Comparison of ENCODE assay signal across 32 cellular contexts in the genomic region with DNA sequence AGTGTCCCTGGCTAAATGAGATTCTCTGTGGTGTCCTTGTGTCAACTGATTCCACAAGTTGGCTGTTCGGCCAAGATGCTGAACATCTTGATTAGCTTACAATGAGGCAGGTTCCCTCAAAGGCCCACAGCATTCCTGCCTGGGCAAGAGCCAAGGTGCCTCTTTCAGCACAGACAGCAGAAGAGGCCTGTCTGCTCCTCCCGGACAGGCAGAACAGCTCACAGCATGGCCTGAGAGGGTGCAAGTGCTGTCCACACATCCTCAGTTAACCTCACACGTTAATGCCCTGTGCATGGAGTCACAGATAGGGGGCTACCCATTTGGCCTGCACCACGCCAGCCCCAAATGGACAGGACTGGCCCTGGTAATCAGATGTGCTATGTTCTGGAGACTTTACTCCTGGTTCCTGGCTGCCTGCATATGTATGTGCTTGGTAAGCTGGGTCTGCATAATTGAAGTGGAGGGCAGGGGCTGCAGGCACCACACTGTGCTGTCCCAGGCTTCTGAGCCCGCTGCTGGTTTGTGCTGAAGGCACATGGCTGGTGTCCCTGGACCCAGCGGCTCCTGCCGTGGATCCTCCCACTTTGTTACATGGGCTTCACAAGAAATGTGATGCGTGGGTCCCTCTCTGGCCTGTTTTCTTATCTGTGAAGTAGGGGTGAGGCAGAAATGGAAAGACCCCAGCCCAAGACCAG. TPM values are rescaled to one million over a fixed set of nuclear protein-coding genes. Genes with fewer than 3 reads are reported as not detected.
A peak's percentile ranks its signal among the peaks of the same experiment; 100 is the strongest.
DNase-seq lines count a peak whose midpoint lies in the region; ATAC-seq and TF ChIP-seq lines count a peak whose summit lies in the region.
"Had no signal": no experiment of that assay in that cellular context is flagged by ENCODE, and none has a peak within 500 bp of the region (broad histone marks: within the 10 kb centered on the region; RNA-seq: fewer than 3 reads in every experiment).

No MANE protein-coding gene starts in this region.

- no peaks in the 10 kb centered on the region for H3K9me3 Mint-ChIP-seq in activated CD4-positive, alpha-beta T cell treated with anti-CD3 and anti-CD28 coated beads, Interleukin-2, amount 10 ng/mL, durations not matched to agents 24 days and 14 days
- no peaks in the 10 kb centered on the region for H3K9me3 Mint-ChIP-seq in activated T-helper 17 cell treated with anti-CD3 and anti-CD28 coated beads, Interleukin-2, amount 50 U/mL, for 72 hours
- H3K9me3 Mint-ChIP-seq: activated naive CD4-positive, alpha-beta T cell treated with anti-CD3 and anti-CD28 coated beads for 36 hours; CD8-positive, alpha-beta T cell; naive thymus-derived CD4-positive, alpha-beta T cell had no signal

- H3K36me3 ChIP-seq in KMS-11 (ENCODE audit: insufficient read depth) (no peaks in the 10 kb centered on the region), spleen (no peaks in the 10 kb centered on the region), esophagus squamous epithelium (no peaks in the 10 kb centered on the region)
- H3K36me3 ChIP-seq: suprapubic skin, upper lobe of left lung had no signal

- H3K4me2 ChIP-seq in KMS-11 = peak overlapping the region; percentile 72
- H3K4me2 ChIP-seq: A549 had no signal

- DNase-seq in activated CD4-positive, alpha-beta T cell treated with anti-CD3 and anti-CD28 coated beads, Interleukin-2, amount 10 ng/mL, durations not matched to agents 24 days and 14 days = no peak
- no peak for DNase-seq in activated CD4-positive, alpha-beta T cell treated with anti-CD3 and anti-CD28 coated beads for 4 hours
- DNase-seq in spleen = peak; percentile 62
- DNase-seq in cerebellar cortex (ENCODE audit: low spot score) = no peak
- no peak for DNase-seq in esophagus squamous epithelium (lab: John Stamatoyannopoulos, UW)
- DNase-seq in cortex of kidney (lab: John Stamatoyannopoulos, UW) = no peak
- DNase-seq: AML-193; CD8-positive, alpha-beta T cell; GM23248; hippocampal formation; MV-4-11; naive thymus-derived CD4-positive, alpha-beta T cell; NCI-H1436 treated with DMSO at 0.1 percent for 48 hours; NCI-H2107; NCI-H748 treated with DMSO at 0.1 percent for 48 hours; nucleus accumbens; Right ventricle myocardium superior; stimulated activated CD4-positive, alpha-beta T cell treated with anti-CD3 and anti-CD28 coated beads, Interleukin-12 subunit alpha, Interleukin-12 subunit beta, amount 100 ng/mL, for 4 hours; upper lobe of left lung had no signal

- H3K9me3 ChIP-seq in spleen (no peaks in the 10 kb centered on the region), esophagus squamous epithelium (no peaks in the 10 kb centered on the region)
- H3K9me3 ChIP-seq: A549, psoas muscle, suprapubic skin, upper lobe of left lung had no signal

- TF ChIP-seq POLR2A in spleen (IDR thresholded peaks at IDR 0.05) = no peak
- TF ChIP-seq POLR2A in esophagus squamous epithelium (IDR thresholded peaks at IDR 0.05) = no peak

- no peaks in the 10 kb centered on the region for H3K79me2 ChIP-seq in KMS-11 (ENCODE audit: insufficient read depth, low read depth)

- H3K4me3 ChIP-seq in KMS-11 (IDR thresholded peaks at IDR 0.05; ENCODE audit: insufficient read depth, low read depth, low read length) (no peak overlapping the region), spleen (no peak overlapping the region), esophagus squamous epithelium (no peak overlapping the region)
- H3K4me3 ChIP-seq: A549, GM23248, lung, psoas muscle, suprapubic skin, upper lobe of left lung had no signal

- H3K27ac ChIP-seq in KMS-11 (peak overlapping the region; percentile 63; the same call in 1 of the 2 replicates), spleen (no peak overlapping the region), esophagus squamous epithelium (no peak overlapping the region)
- H3K27ac ChIP-seq: A549, GM23248, psoas muscle, suprapubic skin, upper lobe of left lung had no signal

- H4K20me1 ChIP-seq in KMS-11 (ENCODE audit: insufficient read depth) = no peaks in the 10 kb centered on the region

- 0 out of 2 replicates have a peak overlapping the region, but pooled peaks have one; percentile 47 for H2AFZ ChIP-seq in KMS-11 (ENCODE audit: low read depth)
- H2AFZ ChIP-seq: GM23248 had no signal

- H3K4me1 Mint-ChIP-seq in activated CD4-positive, alpha-beta T cell treated with anti-CD3 and anti-CD28 coated beads, Interleukin-2, amount 10 ng/mL, durations not matched to agents 24 days and 14 days = peaks cover 79% of the 10 kb centered on the region
- H3K4me1 Mint-ChIP-seq in activated T-helper 17 cell treated with anti-CD3 and anti-CD28 coated beads, Interleukin-2, amount 50 U/mL, for 72 hours = peaks cover 37% of the 10 kb centered on the region

- H3K27me3 ChIP-seq in KMS-11 (ENCODE audit: insufficient read depth, low read depth) (no peaks in the 10 kb centered on the region), spleen (replicated peaks in 1 of 7) (no peaks in the 10 kb centered on the region), esophagus squamous epithelium (no peaks in the 10 kb centered on the region)
- H3K27me3 ChIP-seq: suprapubic skin, upper lobe of left lung had no signal

- no peak for ATAC-seq in activated T-helper 17 cell treated with anti-CD3 and anti-CD28 coated beads, Interleukin-2, amount 50 U/mL, for 72 hours (replicated peaks)
- ATAC-seq: A549; CD8-positive, alpha-beta T cell; naive thymus-derived CD4-positive, alpha-beta T cell; Panc1; psoas muscle; sciatic nerve had no signal

- peaks cover 3% of the 10 kb centered on the region for H3K36me3 Mint-ChIP-seq in activated CD4-positive, alpha-beta T cell treated with anti-CD3 and anti-CD28 coated beads, Interleukin-2, amount 10 ng/mL, durations not matched to agents 24 days and 14 days (ENCODE audit: low read depth)
- H3K36me3 Mint-ChIP-seq in activated T-helper 17 cell treated with anti-CD3 and anti-CD28 coated beads, Interleukin-2, amount 50 U/mL, for 72 hours (ENCODE audit: low read depth) = no peaks in the 10 kb centered on the region
- H3K36me3 Mint-ChIP-seq: CD8-positive, alpha-beta T cell had no signal

- peaks cover 45% of the 10 kb centered on the region for H3K4me1 ChIP-seq in KMS-11 (ENCODE audit: low read depth, poor library complexity, severe bottlenecking)
- peaks cover 0 to 14% (median 5%) of the 10 kb centered on the region in 6 donors for H3K4me1 ChIP-seq in spleen
- H3K4me1 ChIP-seq in esophagus squamous epithelium = peaks cover 0 to 13% (median 9%) of the 10 kb centered on the region in 3 donors
- H3K4me1 ChIP-seq: psoas muscle had no signal

- TF ChIP-seq CTCF in KMS-11 (conservative IDR thresholded peaks at IDR 0.05; ENCODE audit: low read depth, low read length) (no peak), spleen (IDR thresholded peaks at IDR 0.05 in 8 of 11, conservative IDR thresholded peaks at IDR 0.05 in 3 of 11) (no peak), esophagus squamous epithelium (IDR thresholded peaks at IDR 0.05) (no peak)

- H3K27me3 Mint-ChIP-seq in activated CD4-positive, alpha-beta T cell treated with anti-CD3 and anti-CD28 coated beads, Interleukin-2, amount 10 ng/mL, durations not matched to agents 24 days and 14 days = no peaks in the 10 kb centered on the region
- H3K27me3 Mint-ChIP-seq in activated T-helper 17 cell treated with anti-CD3 and anti-CD28 coated beads, Interleukin-2, amount 50 U/mL, for 72 hours = no peaks in the 10 kb centered on the region
- H3K27me3 Mint-ChIP-seq: naive thymus-derived CD4-positive, alpha-beta T cell had no signal

- H3K27ac Mint-ChIP-seq in activated CD4-positive, alpha-beta T cell treated with anti-CD3 and anti-CD28 coated beads, Interleukin-2, amount 10 ng/mL, durations not matched to agents 24 days and 14 days = peak overlapping the region; percentile 81
- peak overlapping the region; percentile 76 for H3K27ac Mint-ChIP-seq in activated T-helper 17 cell treated with anti-CD3 and anti-CD28 coated beads, Interleukin-2, amount 50 U/mL, for 72 hours
- H3K27ac Mint-ChIP-seq: activated naive CD4-positive, alpha-beta T cell treated with anti-CD3 and anti-CD28 coated beads for 36 hours; CD8-positive, alpha-beta T cell had no signal

- intact Hi-C loops in activated CD4-positive, alpha-beta T cell treated with anti-CD3 and anti-CD28 coated beads, Interleukin-2, amount 10 ng/mL, durations not matched to agents 24 days and 14 days (cut with micrococcal nuclease) = loop anchor here (1.0 to 2.0 kb wide), 4 partner anchors 7 to 28 kb away; no protein-coding TSS in a partner anchor
- intact Hi-C loops in spleen (cut with DNase I; ENCODE audit: low total_unique reads) (no loop called here), esophagus squamous epithelium (cut with DNase I) (no loop called here)

- H3K4me3 Mint-ChIP-seq in activated CD4-positive, alpha-beta T cell treated with anti-CD3 and anti-CD28 coated beads, Interleukin-2, amount 10 ng/mL, durations not matched to agents 24 days and 14 days = no peak overlapping the region
- H3K4me3 Mint-ChIP-seq in activated T-helper 17 cell treated with anti-CD3 and anti-CD28 coated beads, Interleukin-2, amount 50 U/mL, for 72 hours = peak overlapping the region; percentile 17
- H3K4me3 Mint-ChIP-seq: activated naive CD4-positive, alpha-beta T cell treated with anti-CD3 and anti-CD28 coated beads for 36 hours; CD8-positive, alpha-beta T cell had no signal

- no peak overlapping the region for H3K9ac ChIP-seq in KMS-11
- H3K9ac ChIP-seq: GM23248 had no signal

- WGBS in spleen, 5 donors = 86 to 95% (median 92%) methylated on average over 4 to 8 of the region's 8 CpGs
- 71 to 78% methylated on average over 1 to 7 of the region's 8 CpGs for WGBS in esophagus squamous epithelium, 2 donors

RNA-seq across cellular contexts. Expression of a gene that starts 8.9 kb away (rescaled TPM):
- total RNA-seq in activated CD4-positive, alpha-beta T cell treated with anti-CD3 and anti-CD28 coated beads, Interleukin-2, amount 10 ng/mL, durations not matched to agents 24 days and 14 days = 1,084 and 1,122 TPM in 2 replicates
- 100 to 1,000 TPM in 1 of 2 donors, 10 to 100 TPM in 1; 14.6 to 159 TPM for total RNA-seq in activated T-helper 17 cell treated with anti-CD3 and anti-CD28 coated beads, Interleukin-2, amount 50 U/mL, for 72 hours
- total RNA-seq in spleen (not detected), esophagus squamous epithelium (not detected)
- not detected for polyA plus RNA-seq in spleen
- total RNA-seq: bronchial epithelial cell, GM23248, LHCN-M2, psoas muscle, Right ventricle myocardium superior, sciatic nerve, suprapubic skin had no signal
- polyA plus RNA-seq: A549; aorta; GM23248; naive thymus-derived CD4-positive, alpha-beta T cell had no signal

RNA-seq across cellular contexts. Expression of a gene that starts 22.0 kb away (rescaled TPM):
- total RNA-seq in activated CD4-positive, alpha-beta T cell treated with anti-CD3 and anti-CD28 coated beads, Interleukin-2, amount 10 ng/mL, durations not matched to agents 24 days and 14 days = 67.7 and 71.3 TPM in 2 replicates
- 1 to 10 TPM in 1 of 2 donors, under 1 TPM in 1; 0.32 to 9.0 TPM for total RNA-seq in activated T-helper 17 cell treated with anti-CD3 and anti-CD28 coated beads, Interleukin-2, amount 50 U/mL, for 72 hours
- total RNA-seq in spleen (not detected), esophagus squamous epithelium (not detected)
- not detected for polyA plus RNA-seq in spleen
- total RNA-seq: activated naive CD4-positive, alpha-beta T cell treated with anti-CD3 and anti-CD28 coated beads for 36 hours; aorta; bronchial epithelial cell; CD8-positive, alpha-beta T cell; Daoy; GM23248; LHCN-M2; lung; psoas muscle; Right ventricle myocardium superior; sciatic nerve; suprapubic skin; upper lobe of left lung had no signal
- polyA plus RNA-seq: A549; aorta; GM23248; lung; naive thymus-derived CD4-positive, alpha-beta T cell; psoas muscle had no signal

Comparison
In these comparisons a context has a peak if more than half of its experiments do, and no peak if none do; other contexts are left out.
1. RNA of a gene that starts 8.9 kb away (total RNA-seq): 1,084 to 1,122 TPM in activated CD4-positive, alpha-beta T cell treated with anti-CD3 and anti-CD28 coated beads, Interleukin-2, amount 10 ng/mL, durations not matched to agents 24 days and 14 days and 14.6 to 159 TPM in activated T-helper 17 cell treated with anti-CD3 and anti-CD28 coated beads, Interleukin-2, amount 50 U/mL, for 72 hours; not detected in spleen and not detected in esophagus squamous epithelium; every median in the first group is over 10 times any median in the second.